19 cellular contexts compared by ENCODE assay signal in the genomic region with DNA sequence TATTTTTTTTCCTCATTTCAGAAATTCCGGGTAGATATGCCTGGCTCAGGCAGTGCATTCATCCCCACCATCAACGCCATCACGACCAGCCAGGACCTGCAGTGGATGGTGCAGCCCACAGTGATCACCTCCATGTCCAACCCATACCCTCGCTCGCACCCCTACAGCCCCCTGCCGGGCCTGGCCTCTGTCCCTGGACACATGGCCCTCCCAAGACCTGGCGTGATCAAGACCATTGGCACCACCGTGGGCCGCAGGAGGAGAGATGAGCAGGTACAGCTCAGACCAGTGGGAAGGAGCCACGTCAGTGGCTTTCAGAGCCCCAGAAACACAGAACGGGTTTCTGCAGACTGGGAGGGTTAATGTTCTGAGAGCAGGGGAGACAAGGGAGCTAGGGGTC. TPM values are rescaled to one million over a fixed set of nuclear protein-coding genes. Genes with fewer than 3 reads are reported as not detected.
DNase-seq lines count a peak whose midpoint lies in the region; ATAC-seq and TF ChIP-seq lines count a peak whose summit lies in the region.
"Had no signal": no experiment of that assay in that cellular context is flagged by ENCODE, and none has a peak within 500 bp of the region (broad histone marks: within the 10 kb centered on the region; RNA-seq: fewer than 3 reads in every experiment).

No MANE protein-coding gene starts in this region.

- H3K27me3 ChIP-seq in mammary epithelial cell (ENCODE audit: insufficient read depth, low read length) (no peaks in the 10 kb centered on the region), RWPE2 (ENCODE audit: insufficient read depth, poor library complexity, severe bottlenecking) (no peaks in the 10 kb centered on the region), skeletal muscle tissue (ENCODE audit: control insufficient read depth in 3 of 3, insufficient read depth in 3 of 3, low read length in 3 of 3) (no peaks in the 10 kb centered on the region)
- H3K27me3 ChIP-seq: BLaER1, foreskin keratinocyte, upper lobe of right lung had no signal

- H2AFZ ChIP-seq in mammary epithelial cell (ENCODE audit: low read depth, low read length) = no peak overlapping the region

- H3K36me3 Mint-ChIP-seq in MCF 10A (ENCODE audit: insufficient read depth, unreplicated experiment) (no peaks in the 10 kb centered on the region), endothelial cell (ENCODE audit: low read depth, unreplicated experiment) (peaks cover 18% of the 10 kb centered on the region)

- H3K27me3 Mint-ChIP-seq in MCF 10A (ENCODE audit: insufficient read depth, unreplicated experiment) (no peaks in the 10 kb centered on the region), endothelial cell (ENCODE audit: unreplicated experiment) (peaks cover 8% of the 10 kb centered on the region)

- POLR2A ChIA-PET in MCF 10A (lab: Yijun Ruan, JAX) = interaction anchor here (1.5 to 5.2 kb wide), 3 partner anchors 10 to 42 kb away, joined by 5 to 42 read pairs (median 22); a partner anchor contains a TSS

- 96% methylated on average over 5 of the region's 11 CpGs for WGBS in mammary epithelial cell (ENCODE audit: low coverage, missing lambda C conversion rate)

- TF ChIP-seq CTCF in MCF 10A (IDR thresholded peaks at IDR 0.05; ENCODE audit: unreplicated experiment) (no peak), mammary epithelial cell (conservative IDR thresholded peaks at IDR 0.05 in 1 of 2, IDR thresholded peaks at IDR 0.05 in 1 of 2; ENCODE audit: extremely low read depth in 1 of 2, insufficient read depth in 1 of 2, low read depth in 1 of 2, low read length in 2 of 2) (no peak), RWPE2 (IDR thresholded peaks at IDR 0.05; ENCODE audit: poor library complexity, severe bottlenecking) (no peak), endothelial cell (IDR thresholded peaks at IDR 0.05; ENCODE audit: unreplicated experiment) (no peak), GM20000 (IDR thresholded peaks at IDR 0.05; ENCODE audit: extremely low read depth, missing control alignments) (no peak)

- no TSS peak for BruUV-seq in MCF 10A (replicated peaks; lab: Mats Ljungman, UMichigan)
- BruUV-seq in mammary epithelial cell (replicated peaks; lab: Mats Ljungman, UMichigan) = no TSS peak

- no peak overlapping the region for H3K4me3 Mint-ChIP-seq in MCF 10A (ENCODE audit: unreplicated experiment)
- peak overlapping the region; percentile 81 for H3K4me3 Mint-ChIP-seq in endothelial cell (ENCODE audit: unreplicated experiment)

- H3K9me3 Mint-ChIP-seq in MCF 10A (ENCODE audit: unreplicated experiment) (no peaks in the 10 kb centered on the region), endothelial cell (ENCODE audit: unreplicated experiment) (no peaks in the 10 kb centered on the region)

- H3K79me2 ChIP-seq in mammary epithelial cell (ENCODE audit: insufficient read depth, low read length) = peaks cover 95% of the 10 kb centered on the region

- peak overlapping the region; percentile 59 for H3K27ac Mint-ChIP-seq in MCF 10A (ENCODE audit: low read depth, unreplicated experiment)
- no peak overlapping the region for H3K27ac Mint-ChIP-seq in endothelial cell (ENCODE audit: unreplicated experiment)

- CTCF ChIA-PET in MCF 10A (lab: Yijun Ruan, JAX) = interaction anchor here (0.8 kb wide), 2 partner anchors 335 to 692 kb away, joined by 3 read pairs; no protein-coding TSS in a partner anchor
- CTCF ChIA-PET in mammary epithelial cell (lab: Charles Lee; ENCODE audit: low non-redundant PET) = no interaction called here

- intact Hi-C loops in MCF 10A (cut with micrococcal nuclease) (no loop called here), mammary epithelial cell (cut with micrococcal nuclease) (no loop called here)

- in situ Hi-C loops in mammary epithelial cell (cut with MboI; ENCODE audit: low sequenced_read_pairs in 2 of 2) = loop anchor here in 1 of 2 donors (10.0 kb wide), 1 partner anchor 699 kb away; no protein-coding TSS in a partner anchor

- H3K9me3 ChIP-seq in mammary epithelial cell (replicated peaks; ENCODE audit: insufficient read depth, low read length) = no peaks in the 10 kb centered on the region
- no peaks in the 10 kb centered on the region for H3K9me3 ChIP-seq in RWPE2 (ENCODE audit: severe bottlenecking)
- no peaks in the 10 kb centered on the region for H3K9me3 ChIP-seq in skeletal muscle tissue (ENCODE audit: control insufficient read depth in 3 of 3, low read length in 3 of 3)
- H3K9me3 ChIP-seq: BLaER1, HAP-1, upper lobe of right lung had no signal

- DNase-seq in MCF 10A (ENCODE audit: unreplicated experiment) = no peak
- no peak for DNase-seq in mammary epithelial cell
- no peak for DNase-seq in RWPE2 (ENCODE audit: low spot score)
- no peak for DNase-seq in endothelial cell (ENCODE audit: low spot score)
- DNase-seq in NCI-H524 (lab: John Stamatoyannopoulos, UW) = no peak
- DNase-seq in GDM1 (lab: John Stamatoyannopoulos, UW) = no peak
- no peak for DNase-seq in GM20000 (ENCODE audit: low spot score)
- DNase-seq: ACHN; activated CD4-positive, alpha-beta T cell treated with anti-CD3 and anti-CD28 coated beads, Interleukin-2, amount 50 U/mL, for 1 hour; activated naive CD4-positive, alpha-beta T cell treated with Interleukin-2 at 50 U/mL for 16 hours; anterior cingulate cortex; erythroblast; foreskin keratinocyte; NCI-H2029 treated with DMSO at 0.1 percent for 48 hours; upper lobe of right lung had no signal

- no peak overlapping the region for H3K27ac ChIP-seq in mammary epithelial cell (ENCODE audit: insufficient read depth, low read depth, low read length)
- peak overlapping the region; percentile 94 for H3K27ac ChIP-seq in RWPE2 (ENCODE audit: poor library complexity, severe bottlenecking)
- H3K27ac ChIP-seq in skeletal muscle tissue (ENCODE audit: low read depth, low read length) = peak overlapping the region; percentile 13
- H3K27ac ChIP-seq: BLaER1, foreskin keratinocyte, upper lobe of right lung had no signal

- peaks cover 3% of the 10 kb centered on the region for H4K20me1 ChIP-seq in mammary epithelial cell (ENCODE audit: insufficient read depth, low read length)

- H3K36me3 ChIP-seq in mammary epithelial cell (ENCODE audit: insufficient read depth, low read length) = peaks cover 39% of the 10 kb centered on the region
- peaks cover 100% of the 10 kb centered on the region for H3K36me3 ChIP-seq in RWPE2 (ENCODE audit: low read depth)
- H3K36me3 ChIP-seq in skeletal muscle tissue (ENCODE audit: control insufficient read depth in 3 of 3, insufficient read depth in 3 of 3, low read length in 3 of 3) = peaks cover 60 to 65% (median 61%) of the 10 kb centered on the region in 3 donors
- H3K36me3 ChIP-seq: HAP-1 had no signal

- dilution Hi-C loops in mammary epithelial cell (cut with HindIII; ENCODE audit: low sequenced_read_pairs) = loop anchor here (25.0 kb wide), 1 partner anchor 692 kb away; no protein-coding TSS in a partner anchor

- H3K4me1 ChIP-seq in mammary epithelial cell (ENCODE audit: insufficient read depth, low read length) (peaks cover 77% of the 10 kb centered on the region), RWPE2 (ENCODE audit: insufficient read depth, poor library complexity, severe bottlenecking) (peaks cover 50% of the 10 kb centered on the region), skeletal muscle tissue (ENCODE audit: control insufficient read depth in 3 of 3, insufficient read depth in 3 of 3, low read length in 3 of 3) (peaks cover 56 to 77% (median 62%) of the 10 kb centered on the region in 3 donors)

- peaks cover 50% of the 10 kb centered on the region for H3K4me1 Mint-ChIP-seq in MCF 10A (ENCODE audit: insufficient read depth, unreplicated experiment)
- peaks cover 19% of the 10 kb centered on the region for H3K4me1 Mint-ChIP-seq in endothelial cell (ENCODE audit: unreplicated experiment)

- H3K4me2 ChIP-seq in mammary epithelial cell (ENCODE audit: insufficient read depth, low read depth, low read length) = no peak overlapping the region

- H3K9ac ChIP-seq in mammary epithelial cell (ENCODE audit: insufficient read depth, low read length) (no peak overlapping the region), skeletal muscle tissue (ENCODE audit: low read depth in 1 of 3, low read length in 3 of 3) (peak overlapping the region in 1 of 3 donors; percentile 54)
- H3K9ac ChIP-seq: BLaER1 had no signal

- H3K4me3 ChIP-seq in mammary epithelial cell (replicated peaks in 1 of 3; ENCODE audit: insufficient read depth in 1 of 3, low read depth in 2 of 3, low read length in 3 of 3) (no peak overlapping the region), RWPE2 (ENCODE audit: severe bottlenecking) (no peak overlapping the region), skeletal muscle tissue (ENCODE audit: low read length in 3 of 3) (no peak overlapping the region)
- H3K4me3 ChIP-seq: BLaER1, HAP-1, lung, upper lobe of right lung had no signal

- ATAC-seq in RWPE2 (ENCODE audit: low read depth) = no peak
- ATAC-seq: foreskin keratinocyte, upper lobe of right lung had no signal

RNA-seq across cellular contexts. Expression of a gene that starts 11.4 kb away (rescaled TPM):
- 122 and 141 TPM in 2 replicates for total RNA-seq in MCF 10A (2022)
- 10 to 100 TPM; 89.9 to 92.9 TPM for total RNA-seq in mammary epithelial cell
- 30.6 TPM for polyA plus RNA-seq in mammary epithelial cell
- 126 TPM for polyA minus RNA-seq in mammary epithelial cell
- 24.4 TPM for total RNA-seq in endothelial cell (ENCODE audit: unreplicated experiment)
- 10.4 TPM for total RNA-seq in skeletal muscle tissue
